11 cellular contexts compared by ENCODE assay signal in genomic region chr19:54624229-54624628, GRCh38. TPM values are rescaled to one million over a fixed set of nuclear protein-coding genes. Genes with fewer than 3 reads are reported as not detected.
"Had no signal": no experiment of that assay in that cellular context is flagged by ENCODE, and none has a peak within 500 bp of the region (broad histone marks: within the 10 kb centered on the region; RNA-seq: fewer than 3 reads in every experiment).

No MANE protein-coding gene starts in this region.

RNA-seq across cellular contexts. Expression of gene LILRB1, which starts 6.1 kb away (rescaled TPM):
- total RNA-seq: activated CD4-positive, alpha-beta memory T cell treated with anti-CD3 and anti-CD28 coated beads for 36 hours; bronchial epithelial cell; epithelial cell of proximal tubule; fibroblast of lung; osteoblast; progenitor cell of endocrine pancreas; smooth muscle cell had no signal
- polyA plus RNA-seq: fibroblast of lung, keratinocyte, smooth muscle cell had no signal

RNA-seq across cellular contexts. Expression of gene LILRA1, which starts 30.8 kb away (rescaled TPM):
- total RNA-seq: activated CD4-positive, alpha-beta memory T cell treated with anti-CD3 and anti-CD28 coated beads for 36 hours; activated naive CD4-positive, alpha-beta T cell treated with anti-CD3 and anti-CD28 coated beads for 36 hours; activated naive CD8-positive, alpha-beta T cell treated with anti-CD3 and anti-CD28 coated beads, Interleukin-2, amount 10 ng/mL, durations not matched to agents 7 days and 5 days; activated T-cell treated with anti-CD3 and anti-CD28 coated beads, Interleukin-2, amount 50 U/mL, for 72 hours; bronchial epithelial cell; epithelial cell of proximal tubule; fibroblast of lung; osteoblast; progenitor cell of endocrine pancreas; smooth muscle cell had no signal
- polyA plus RNA-seq: fibroblast of lung, keratinocyte, smooth muscle cell had no signal

RNA-seq across cellular contexts. Expression of gene LILRB4, which starts 38.6 kb away (rescaled TPM):
- total RNA-seq: activated CD4-positive, alpha-beta memory T cell treated with anti-CD3 and anti-CD28 coated beads for 36 hours; activated naive CD4-positive, alpha-beta T cell treated with anti-CD3 and anti-CD28 coated beads for 36 hours; activated T-cell treated with anti-CD3 and anti-CD28 coated beads, Interleukin-2, amount 50 U/mL, for 72 hours; bronchial epithelial cell; epithelial cell of proximal tubule; fibroblast of lung; progenitor cell of endocrine pancreas; smooth muscle cell had no signal
- polyA plus RNA-seq: fibroblast of lung, keratinocyte, smooth muscle cell had no signal

RNA-seq across cellular contexts. Expression of gene LILRA2, which starts 50.6 kb away (rescaled TPM):
- total RNA-seq: activated CD4-positive, alpha-beta memory T cell treated with anti-CD3 and anti-CD28 coated beads for 36 hours; activated naive CD4-positive, alpha-beta T cell treated with anti-CD3 and anti-CD28 coated beads for 36 hours; activated T-cell treated with anti-CD3 and anti-CD28 coated beads, Interleukin-2, amount 50 U/mL, for 72 hours; bronchial epithelial cell; epithelial cell of proximal tubule; fibroblast of lung; osteoblast; progenitor cell of endocrine pancreas; smooth muscle cell had no signal
- polyA plus RNA-seq: fibroblast of lung, keratinocyte, smooth muscle cell had no signal
